9 cellular contexts compared by ENCODE assay signal in the genomic region with DNA sequence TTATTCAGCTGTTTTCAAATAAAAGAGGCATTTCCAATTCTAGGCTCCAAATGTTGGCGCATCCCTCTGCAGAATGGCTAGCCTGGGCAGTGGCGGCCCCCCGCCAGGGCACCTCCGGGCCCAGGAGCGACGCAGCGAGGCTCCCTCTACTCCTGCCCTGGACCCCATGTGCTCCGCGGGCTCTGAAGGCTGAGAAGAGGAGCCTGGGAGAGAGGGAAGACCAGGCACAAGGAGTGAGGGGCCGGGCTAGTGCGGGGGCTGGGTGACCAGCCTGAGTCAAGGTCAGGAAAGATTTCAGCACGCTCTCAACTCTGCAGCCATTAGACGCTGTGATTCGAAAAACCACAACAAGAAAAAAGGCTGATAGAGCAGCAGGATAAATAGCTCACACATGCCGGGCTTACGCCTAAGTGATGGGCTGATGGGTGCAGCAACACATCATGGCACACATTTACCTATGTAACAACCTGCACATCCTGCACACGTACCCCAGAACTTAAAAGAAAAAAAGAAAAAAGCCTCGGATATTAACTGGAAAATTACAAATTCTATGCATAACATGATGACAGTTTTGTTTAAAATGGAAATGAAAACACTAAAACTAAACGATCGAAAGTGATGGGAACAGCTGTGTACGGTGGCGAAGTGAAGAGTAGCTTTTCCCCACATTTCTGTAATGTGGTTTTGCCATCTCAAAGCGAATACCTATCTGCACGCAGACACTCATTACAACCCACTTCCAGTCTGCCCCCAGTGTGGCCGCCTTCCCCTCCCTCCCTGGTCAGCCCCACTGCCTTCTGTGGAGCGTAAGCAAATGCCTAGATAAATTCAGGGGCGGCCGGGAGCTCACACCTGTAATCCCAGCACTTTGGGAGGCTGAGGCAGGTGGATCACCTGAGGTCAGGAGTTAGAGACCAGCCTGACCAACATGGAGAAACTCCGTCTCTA. TPM values are rescaled to one million over a fixed set of nuclear protein-coding genes. Genes with fewer than 3 reads are reported as not detected.
DNase-seq lines count a peak whose midpoint lies in the region; ATAC-seq and TF ChIP-seq lines count a peak whose summit lies in the region.
"Had no signal": no experiment of that assay in that cellular context is flagged by ENCODE, and none has a peak within 500 bp of the region (broad histone marks: within the 10 kb centered on the region; RNA-seq: fewer than 3 reads in every experiment).

No MANE protein-coding gene starts in this region.

- DNase-seq in activated effector memory CD4-positive, alpha-beta T cell treated with anti-CD3 and anti-CD28 coated beads, Interleukin-2, amount 50 U/mL, for 16 hours, result peak; percentile 67
- DNase-seq in activated effector memory CD4-positive, alpha-beta T cell treated with Interleukin-2 at 50 U/mL for 16 hours, result no peak
- no peak for DNase-seq in coronary artery (ENCODE audit: low spot score)
- no peak for DNase-seq in natural killer cell treated with Interleukin-12 subunit alpha and Interleukin-12 subunit beta and Interleukin-15 and Interleukin-18, amount 100 ng/mL, for 72 hours (ENCODE audit: low spot score)
- DNase-seq in uterus, result no peak
- DNase-seq in SHP77 (lab: John Stamatoyannopoulos, UW), result no peak
- no peak for DNase-seq in NCI-H774 (lab: John Stamatoyannopoulos, UW)
- DNase-seq: NCI-H1417 had no signal

- ATAC-seq in natural killer cell treated with Interleukin-12 subunit alpha and Interleukin-12 subunit beta and Interleukin-15 and Interleukin-18, amount 100 ng/mL, for 72 hours, result peak; percentile 88 to 90
- no peak for ATAC-seq in GM21529 (IDR thresholded peaks at IDR 0.05; ENCODE audit: unreplicated experiment)

- H3K36me3 Mint-ChIP-seq in natural killer cell treated with Interleukin-12 subunit alpha and Interleukin-12 subunit beta and Interleukin-15 and Interleukin-18, amount 100 ng/mL, for 72 hours, result peaks cover 3% of the 10 kb centered on the region

- no peaks in the 10 kb centered on the region for H3K27me3 Mint-ChIP-seq in natural killer cell treated with Interleukin-12 subunit alpha and Interleukin-12 subunit beta and Interleukin-15 and Interleukin-18, amount 100 ng/mL, for 72 hours

- H3K9me3 ChIP-seq in uterus, result no peaks in the 10 kb centered on the region

- H3K36me3 ChIP-seq in uterus, result no peaks in the 10 kb centered on the region

- peak overlapping the region; percentile 77 for H3K4me3 Mint-ChIP-seq in natural killer cell treated with Interleukin-12 subunit alpha and Interleukin-12 subunit beta and Interleukin-15 and Interleukin-18, amount 100 ng/mL, for 72 hours

- intact Hi-C loops in uterus (cut with DNase I; ENCODE audit: low total_unique reads), result no loop called here

- peak overlapping the region; percentile 6 to 37 for H3K27ac Mint-ChIP-seq in natural killer cell treated with Interleukin-12 subunit alpha and Interleukin-12 subunit beta and Interleukin-15 and Interleukin-18, amount 100 ng/mL, for 72 hours

- H3K9me3 Mint-ChIP-seq in natural killer cell treated with Interleukin-12 subunit alpha and Interleukin-12 subunit beta and Interleukin-15 and Interleukin-18, amount 100 ng/mL, for 72 hours, result no peaks in the 10 kb centered on the region

- H3K4me1 Mint-ChIP-seq in natural killer cell treated with Interleukin-12 subunit alpha and Interleukin-12 subunit beta and Interleukin-15 and Interleukin-18, amount 100 ng/mL, for 72 hours (ENCODE audit: low read depth in 2 of 2), result peaks cover 13 to 27% of the 10 kb centered on the region in 2 donors

- H3K27ac ChIP-seq in coronary artery (peak overlapping the region; percentile 30 to 71), uterus (peak overlapping the region; percentile 68 to 70)

- TF ChIP-seq CTCF in coronary artery (IDR thresholded peaks at IDR 0.05) (no peak), uterus (IDR thresholded peaks at IDR 0.05) (no peak)

- no peak for TF ChIP-seq POLR2A in uterus (IDR thresholded peaks at IDR 0.05)

- peaks cover 0 to 4% of the 10 kb centered on the region in 2 donors for H3K4me1 ChIP-seq in uterus

- H3K27me3 ChIP-seq in uterus, result no peaks in the 10 kb centered on the region

- peak overlapping the region; percentile 43 for H3K4me3 ChIP-seq in coronary artery
- H3K4me3 ChIP-seq in uterus, result peak overlapping the region in 1 of 2 donors; percentile 4

RNA-seq across cellular contexts. Expression of gene MAP1LC3B, which starts 44.4 kb away (rescaled TPM):
- 10 to 100 TPM; 41.0 to 84.2 TPM for total RNA-seq in natural killer cell treated with Interleukin-12 subunit alpha and Interleukin-12 subunit beta and Interleukin-15 and Interleukin-18, amount 100 ng/mL, for 72 hours
- total RNA-seq in uterus, result 10 to 100 TPM; 26.3 to 79.7 (median 58.0) TPM

RNA-seq across cellular contexts. Expression of gene FBXO31, which starts 52.9 kb away (rescaled TPM):
- total RNA-seq in natural killer cell treated with Interleukin-12 subunit alpha and Interleukin-12 subunit beta and Interleukin-15 and Interleukin-18, amount 100 ng/mL, for 72 hours, result 10 to 100 TPM; 30.5 to 36.9 TPM
- total RNA-seq in uterus, result 100 to 1,000 TPM in 1 of 4 donors, 10 to 100 TPM in 3; 35.2 to 309 (median 74.8) TPM

RNA-seq across cellular contexts. Expression of gene ZCCHC14, which starts 56.3 kb away (rescaled TPM):
- 10 to 100 TPM; 15.7 to 15.9 TPM for total RNA-seq in natural killer cell treated with Interleukin-12 subunit alpha and Interleukin-12 subunit beta and Interleukin-15 and Interleukin-18, amount 100 ng/mL, for 72 hours
- total RNA-seq in uterus, result 10 to 100 TPM in 3 of 4 donors, 1 to 10 TPM in 1; 9.2 to 33.0 (median 20.6) TPM
